ENCODE assay signal across 8 cellular contexts in genomic region chr15:74906450-74907276, GRCh38. TPM values are rescaled to one million over a fixed set of nuclear protein-coding genes. Genes with fewer than 3 reads are reported as not detected.
DNase-seq lines count a peak whose midpoint lies in the region; ATAC-seq and TF ChIP-seq lines count a peak whose summit lies in the region.

FAM219B (minus strand) TSS chr15:74906851; CDS start chr15:74906800, 51 bp downstream.

- intact Hi-C loops in T-helper 1 cell treated with Interleukin-12 subunit alpha and Interleukin-12 subunit beta and Interleukin-4 antibody, amounts not matched to agents 30 ng/mL and 1 ng/mL, for 36 hours (cut with micrococcal nuclease), result loop anchor here (1.0 to 2.0 kb wide), 7 partner anchors 16 to 272 kb away; partner anchors contain the start of genes COX5A, MPI, SCAMP2 and ULK3
- intact Hi-C loops in heart right ventricle (cut with DNase I) (loop anchor here in 2 of 10 donors (2.0 to 10.0 kb wide), 3 partner anchors 30 to 132 kb away; partner anchors contain the start of gene ULK3 (in 1 of the 2)), posterior vena cava (cut with DNase I) (no loop called here)

- H3K9me3 ChIP-seq in heart right ventricle, result no peaks in the 10 kb centered on the region
- no peaks in the 10 kb centered on the region for H3K9me3 ChIP-seq in upper lobe of left lung

- peaks cover 0 to 54% (median 26%) of the 10 kb centered on the region in 9 donors for H3K36me3 ChIP-seq in heart right ventricle
- H3K36me3 ChIP-seq in upper lobe of left lung, result peaks cover 4 to 40% (median 22%) of the 10 kb centered on the region in 4 donors

- WGBS in heart right ventricle, 2 donors, result 0 to 1% methylated on average over 76 of the region's 76 CpGs
- 0 to 1% methylated on average over 9 to 55 of the region's 76 CpGs for WGBS in upper lobe of left lung, 2 donors

- no peaks in the 10 kb centered on the region for H3K27me3 ChIP-seq in heart right ventricle
- no peaks in the 10 kb centered on the region for H3K27me3 ChIP-seq in upper lobe of left lung

- no peak for TF ChIP-seq CTCF in heart right ventricle (IDR thresholded peaks at IDR 0.05)
- peak in 1 of 6 experiments; percentile 23 for TF ChIP-seq CTCF in upper lobe of left lung (IDR thresholded peaks at IDR 0.05)

- H3K4me3 ChIP-seq in heart right ventricle, result peak within 1 kb of the TSS; percentile 66 to 99 (median 86)
- H3K4me3 ChIP-seq in upper lobe of left lung, result peak within 1 kb of the TSS; percentile 87 to 96 (median 90)

- H3K27ac ChIP-seq in heart right ventricle, result peak within 1 kb of the TSS; percentile 91 to 99 (median 96)
- H3K27ac ChIP-seq in upper lobe of left lung, result peak within 1 kb of the TSS; percentile 91 to 98 (median 94)

- H3K4me1 ChIP-seq in heart right ventricle (peaks cover 10 to 35% (median 26%) of the 10 kb centered on the region in 9 donors), upper lobe of left lung (peaks cover 18 to 33% (median 24%) of the 10 kb centered on the region in 4 donors)

- ATAC-seq in HG02610 (IDR thresholded peaks at IDR 0.05; ENCODE audit: unreplicated experiment) (peak; percentile 75), heart right ventricle (peak; percentile 92 to 97 (median 96)), upper lobe of left lung (ENCODE audit: low FRiP score in 2 of 2) (peak; percentile 95 to 98)

- peak; percentile 89 to 94 (median 93) for DNase-seq in NCI-H1417 (lab: John Stamatoyannopoulos, UW)
- peak; percentile 76 for DNase-seq in amniotic epithelial cell (ENCODE audit: low read depth)
- DNase-seq in heart right ventricle, result peak; percentile 94 to 95
- peak; percentile 98 for DNase-seq in posterior vena cava (ENCODE audit: low spot score)
- peak; percentile 95 to 96 for DNase-seq in upper lobe of left lung

- TF ChIP-seq POLR2A in GM10847 (IDR thresholded peaks at IDR 0.05; ENCODE audit: extremely low read depth, insufficient read length) (peak; percentile 60), upper lobe of left lung (IDR thresholded peaks at IDR 0.05) (peak; percentile 4 to 90 (median 82))

- no peak for TF ChIP-seq EP300 in upper lobe of left lung (IDR thresholded peaks at IDR 0.05)

RNA-seq across cellular contexts. Expression of gene FAM219B, which starts in this region (rescaled TPM):
- total RNA-seq in T-helper 1 cell treated with Interleukin-12 subunit alpha and Interleukin-12 subunit beta and Interleukin-4 antibody, amounts not matched to agents 30 ng/mL and 1 ng/mL, for 36 hours, result 92.8 and 111 TPM in 2 replicates
- total RNA-seq in heart right ventricle (100 to 1,000 TPM in 4 of 10 donors, 10 to 100 TPM in 6; 73.1 to 159 (median 98.7) TPM), posterior vena cava (10 to 100 TPM; 61.5 to 81.0 TPM), upper lobe of left lung (100 to 1,000 TPM in 1 of 6 donors, 10 to 100 TPM in 5; 49.3 to 122 (median 71.5) TPM)
- polyA plus RNA-seq in heart right ventricle, result 10 to 100 TPM; 27.1 to 51.1 TPM

Comparison
In these comparisons a context has a peak if more than half of its experiments do, and no peak if none do; other contexts are left out.
1. Peak in every context shown above with its lines: DNase-seq, ATAC-seq, H3K4me3 ChIP-seq and H3K27ac ChIP-seq.